In genomic region chr1:214419650-214420049, GRCh38 we compare ENCODE assay signal across 1 cellular context.
TF ChIP-seq lines count a peak whose summit lies in the region.

No MANE protein-coding gene starts in this region.

TF ChIP-seq in WTC11, 78 proteins besides CTCF, POLR2A, EP300 and RAD21 (continued from another document):
- TF ChIP-seq AR (CRISPR knock-in tag; IDR thresholded peaks at IDR 0.05) (no peak), ESRRA (CRISPR knock-in tag; IDR thresholded peaks at IDR 0.05; ENCODE audit: borderline replicate concordance) (no peak), NR2C2 (CRISPR knock-in tag; IDR thresholded peaks at IDR 0.05) (no peak), ZNF281 (CRISPR knock-in tag; IDR thresholded peaks at IDR 0.05) (no peak), ZNF121 (CRISPR knock-in tag; IDR thresholded peaks at IDR 0.05) (no peak), ZNF425 (CRISPR knock-in tag; conservative IDR thresholded peaks at IDR 0.05) (no peak), CREM (CRISPR knock-in tag; IDR thresholded peaks at IDR 0.05) (no peak), PRDM15 (CRISPR knock-in tag; IDR thresholded peaks at IDR 0.05) (no peak), NR3C1 (CRISPR knock-in tag; conservative IDR thresholded peaks at IDR 0.05; ENCODE audit: low read depth) (no peak)
TF ChIP-seq in WTC11: peak in this region for 0.
